Comparison of ENCODE assay signal across 11 cellular contexts in the genomic region with DNA sequence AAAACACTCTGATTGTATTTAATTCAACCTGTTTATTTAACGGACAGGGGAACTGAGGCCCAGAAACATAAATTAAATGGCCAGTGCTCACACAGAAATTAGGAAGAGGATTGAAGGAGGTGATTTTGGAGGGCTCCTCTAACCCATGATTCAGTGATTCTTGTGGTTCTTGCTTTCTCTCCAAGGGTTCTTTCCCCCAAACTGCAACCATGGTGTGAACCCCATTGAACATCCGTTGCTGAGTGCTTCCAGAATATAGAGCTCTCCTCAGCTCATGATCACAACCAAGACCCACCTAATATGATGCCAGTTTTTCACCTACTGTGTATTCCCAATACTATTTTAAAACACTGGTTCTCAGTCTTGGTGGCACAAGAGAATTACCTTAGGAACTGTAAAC. TPM values are rescaled to one million over a fixed set of nuclear protein-coding genes. Genes with fewer than 3 reads are reported as not detected.
A peak's percentile ranks its signal among the peaks of the same experiment; 100 is the strongest.
DNase-seq lines count a peak whose midpoint lies in the region; ATAC-seq and TF ChIP-seq lines count a peak whose summit lies in the region.
"Had no signal": no experiment of that assay in that cellular context is flagged by ENCODE, and none has a peak within 500 bp of the region (broad histone marks: within the 10 kb centered on the region; RNA-seq: fewer than 3 reads in every experiment).

No MANE protein-coding gene starts in this region.

- no peak for DNase-seq in activated naive CD4-positive, alpha-beta T cell treated with anti-CD3 and anti-CD28 coated beads, Interleukin-2, amount 10 ng/mL, durations not matched to agents 7 days and 5 days
- DNase-seq in activated naive CD4-positive, alpha-beta T cell treated with Interleukin-2 at 50 U/mL for 16 hours: no peak
- no peak for DNase-seq in adipocyte (ENCODE audit: low read depth)
- no peak for DNase-seq in mesothelial cell of epicardium (ENCODE audit: low spot score in 2 of 2, unreplicated experiment in 2 of 2)
- DNase-seq in tibial nerve (ENCODE audit: low spot score in 2 of 2): no peak
- no peak for DNase-seq in middle frontal gyrus (ENCODE audit: extremely low spot score, low spot score)
- no peak for DNase-seq in T1000 (lab: John Stamatoyannopoulos, UW)

- H3K36me3 ChIP-seq in adipocyte (ENCODE audit: control insufficient read depth, insufficient read depth, low read length, severe bottlenecking) (no peaks in the 10 kb centered on the region), tibial nerve (no peaks in the 10 kb centered on the region)

- ATAC-seq in GM21717 (IDR thresholded peaks at IDR 0.05; ENCODE audit: unreplicated experiment): no peak

- WGBS in tibial nerve, 2 donors: 33 to 34% methylated on average over 2 of the region's 2 CpGs

- TF ChIP-seq CTCF in mesothelial cell of epicardium (IDR thresholded peaks at IDR 0.05; ENCODE audit: unreplicated experiment) (no peak), tibial nerve (IDR thresholded peaks at IDR 0.05) (no peak)

- H3K27me3 ChIP-seq in adipocyte (replicated peaks; ENCODE audit: control insufficient read depth, insufficient read depth, low read length): no peaks in the 10 kb centered on the region
- H3K27me3 ChIP-seq in tibial nerve: no peaks in the 10 kb centered on the region

- CTCF ChIA-PET in activated naive CD4-positive, alpha-beta T cell treated with anti-CD3 and anti-CD28 coated beads, Interleukin-2, amount 10 ng/mL, durations not matched to agents 7 days and 5 days (lab: Charles Lee): interaction anchor here (0.6 to 1.9 kb wide), 8 partner anchors 44 to 121 kb away, joined by 3 to 7 read pairs (median 3); no protein-coding TSS in a partner anchor

- no peaks in the 10 kb centered on the region for H3K9me3 Mint-ChIP-seq in activated naive CD4-positive, alpha-beta T cell treated with anti-CD3 and anti-CD28 coated beads, Interleukin-2, amount 10 ng/mL, durations not matched to agents 7 days and 5 days
- H3K9me3 Mint-ChIP-seq in mesothelial cell of epicardium: no peaks in the 10 kb centered on the region
- H3K9me3 Mint-ChIP-seq: H9 had no signal

- H3K4me3 ChIP-seq in adipocyte (ENCODE audit: low read length) (peak overlapping the region; percentile 33), tibial nerve (no peak overlapping the region)

- H3K4me3 Mint-ChIP-seq in activated naive CD4-positive, alpha-beta T cell treated with anti-CD3 and anti-CD28 coated beads, Interleukin-2, amount 10 ng/mL, durations not matched to agents 7 days and 5 days: peak overlapping the region; percentile 57
- H3K4me3 Mint-ChIP-seq in mesothelial cell of epicardium: no peak overlapping the region
- H3K4me3 Mint-ChIP-seq: H9 had no signal

- H3K4me1 ChIP-seq in adipocyte (ENCODE audit: control insufficient read depth, insufficient read depth, low read length): peaks cover 41% of the 10 kb centered on the region
- peaks cover 0 to 52% (median 41%) of the 10 kb centered on the region in 4 donors for H3K4me1 ChIP-seq in tibial nerve

- H3K27ac ChIP-seq in tibial nerve: peak overlapping the region in 3 of 4 donors; percentile 72 to 87 (median 79)

- H3K27me3 Mint-ChIP-seq in activated naive CD4-positive, alpha-beta T cell treated with anti-CD3 and anti-CD28 coated beads, Interleukin-2, amount 10 ng/mL, durations not matched to agents 7 days and 5 days: no peaks in the 10 kb centered on the region
- H3K27me3 Mint-ChIP-seq in mesothelial cell of epicardium (ENCODE audit: low read depth): peaks cover 6% of the 10 kb centered on the region

- TF ChIP-seq POLR2A in tibial nerve (IDR thresholded peaks at IDR 0.05): no peak

- H3K9me3 ChIP-seq in adipocyte (ENCODE audit: control insufficient read depth, low read length) (no peaks in the 10 kb centered on the region), tibial nerve (no peaks in the 10 kb centered on the region)

- no peak for TF ChIP-seq EP300 in tibial nerve (IDR thresholded peaks at IDR 0.05)

- peaks cover 66% of the 10 kb centered on the region for H3K4me1 Mint-ChIP-seq in activated naive CD4-positive, alpha-beta T cell treated with anti-CD3 and anti-CD28 coated beads, Interleukin-2, amount 10 ng/mL, durations not matched to agents 7 days and 5 days
- peaks cover 26% of the 10 kb centered on the region for H3K4me1 Mint-ChIP-seq in mesothelial cell of epicardium

- H3K9ac ChIP-seq in adipocyte (ENCODE audit: low read length): no peak overlapping the region

- peaks cover 36% of the 10 kb centered on the region for H3K36me3 Mint-ChIP-seq in activated naive CD4-positive, alpha-beta T cell treated with anti-CD3 and anti-CD28 coated beads, Interleukin-2, amount 10 ng/mL, durations not matched to agents 7 days and 5 days
- no peaks in the 10 kb centered on the region for H3K36me3 Mint-ChIP-seq in mesothelial cell of epicardium

- H3K27ac Mint-ChIP-seq in activated naive CD4-positive, alpha-beta T cell treated with anti-CD3 and anti-CD28 coated beads, Interleukin-2, amount 10 ng/mL, durations not matched to agents 7 days and 5 days: peak overlapping the region; percentile 94
- H3K27ac Mint-ChIP-seq in mesothelial cell of epicardium: peak overlapping the region; percentile 94

RNA-seq across cellular contexts. Expression of a gene that starts 41.4 kb away (rescaled TPM):
- total RNA-seq in mesothelial cell of epicardium (0.13 TPM in 1 of 3 replicates, not detected in the others), tibial nerve (not detected)
- total RNA-seq: epithelial cell of proximal tubule, H9, mucosa of gallbladder had no signal
